In genomic region chr9:136207616-136208015, GRCh38 we compare ENCODE assay signal across 26 cellular contexts. TPM values are rescaled to one million over a fixed set of nuclear protein-coding genes. Genes with fewer than 3 reads are reported as not detected.
A peak's percentile ranks its signal among the peaks of the same experiment; 100 is the strongest.
DNase-seq lines count a peak whose midpoint lies in the region; ATAC-seq and TF ChIP-seq lines count a peak whose summit lies in the region.
"Had no signal": no experiment of that assay in that cellular context is flagged by ENCODE, and none has a peak within 500 bp of the region (broad histone marks: within the 10 kb centered on the region; RNA-seq: fewer than 3 reads in every experiment).

No MANE protein-coding gene starts in this region.

- no peaks in the 10 kb centered on the region for H3K9me3 Mint-ChIP-seq in IgD-negative memory B cell
- no peaks in the 10 kb centered on the region for H3K9me3 Mint-ChIP-seq in effector memory CD8-positive, alpha-beta T cell
- H3K9me3 Mint-ChIP-seq: H9, HFFc6 had no signal

- H3K79me1 ChIP-seq in neuronal stem cell (ENCODE audit: low read depth, low read length) = peaks cover 2% of the 10 kb centered on the region

- no peak overlapping the region for H2BK5ac ChIP-seq in neuronal stem cell (ENCODE audit: low read length)

- H3K36me3 ChIP-seq in WERI-Rb-1 (peaks cover 74% of the 10 kb centered on the region), neuronal stem cell (replicated peaks in 1 of 2; ENCODE audit: control insufficient read depth in 2 of 2, insufficient read depth in 2 of 2, low read length in 2 of 2) (peaks cover 19 to 50% of the 10 kb centered on the region in 2 donors), psoas muscle (ENCODE audit: insufficient read depth in 1 of 2, low read depth in 1 of 2) (peaks cover 0 to 31% of the 10 kb centered on the region in 2 donors)

- no peak overlapping the region for H3K23ac ChIP-seq in neuronal stem cell (ENCODE audit: low read depth, low read length, poor library complexity)

- H3K27me3 Mint-ChIP-seq in IgD-negative memory B cell = peaks cover 20% of the 10 kb centered on the region
- H3K27me3 Mint-ChIP-seq in effector memory CD8-positive, alpha-beta T cell = peaks cover 0 to 25% of the 10 kb centered on the region in 2 donors

- H3K27me3 ChIP-seq in WERI-Rb-1 (ENCODE audit: insufficient read depth, low read depth, severe bottlenecking) = no peaks in the 10 kb centered on the region
- peaks cover 21 to 32% (median 30%) of the 10 kb centered on the region in 3 experiments for H3K27me3 ChIP-seq in neuronal stem cell (ENCODE audit: control insufficient read depth in 3 of 3, insufficient read depth in 3 of 3, low read depth in 1 of 3, low read length in 3 of 3)
- peaks cover 0 to 31% (median 21%) of the 10 kb centered on the region in 3 donors for H3K27me3 ChIP-seq in psoas muscle (ENCODE audit: insufficient read depth in 3 of 3, low read length in 2 of 3)

- TF ChIP-seq CTCF in WERI-Rb-1 (IDR thresholded peaks at IDR 0.05; ENCODE audit: low read depth, low read length) = peak; percentile 37
- TF ChIP-seq CTCF in psoas muscle (IDR thresholded peaks at IDR 0.05) = no peak

- H3K27ac Mint-ChIP-seq in IgD-negative memory B cell = peak overlapping the region in 2 of 3 donors; percentile 13 to 41
- no peak overlapping the region for H3K27ac Mint-ChIP-seq in effector memory CD8-positive, alpha-beta T cell
- H3K27ac Mint-ChIP-seq: B cell, CD14-positive monocyte, HFFc6 had no signal

- H3K14ac ChIP-seq in neuronal stem cell (ENCODE audit: low read length) = peak overlapping the region; percentile 21

- H3K4me1 ChIP-seq in neuronal stem cell (ENCODE audit: control insufficient read depth in 2 of 2, insufficient read depth in 1 of 2, low read depth in 1 of 2, low read length in 2 of 2) (peaks cover 0 to 2% of the 10 kb centered on the region in 2 donors), psoas muscle (no peaks in the 10 kb centered on the region)

- H4K8ac ChIP-seq in neuronal stem cell (ENCODE audit: low read depth, low read length) = no peak overlapping the region

- H2BK12ac ChIP-seq in neuronal stem cell (ENCODE audit: low read length) = no peak overlapping the region

- no peak overlapping the region for H3K4me3 Mint-ChIP-seq in IgD-negative memory B cell
- H3K4me3 Mint-ChIP-seq in effector memory CD8-positive, alpha-beta T cell = no peak overlapping the region
- H3K4me3 Mint-ChIP-seq: B cell, CD14-positive monocyte, H9, HFFc6 had no signal

- H2BK15ac ChIP-seq in neuronal stem cell (ENCODE audit: low read length) = no peak overlapping the region

- no peak overlapping the region for H2AK5ac ChIP-seq in neuronal stem cell (ENCODE audit: low read depth, low read length)

- no peak overlapping the region for H3K4ac ChIP-seq in neuronal stem cell (ENCODE audit: low read length)

- WGBS in neuronal stem cell (ENCODE audit: extremely low coverage in 2 of 2, insufficient read length in 2 of 2, insufficient replicate concordance in 1 of 2), 2 donors = no CpG with 5 or more reads among the region's 9 CpGs
- 84 to 86% (median 85%) methylated on average over 9 of the region's 9 CpGs for WGBS in psoas muscle, 3 donors

- no peak overlapping the region for H2AFZ ChIP-seq in neuronal stem cell (ENCODE audit: low read length)
- H2AFZ ChIP-seq: GM23248 had no signal

- ATAC-seq in HG03139 (IDR thresholded peaks at IDR 0.05; ENCODE audit: unreplicated experiment) (no peak), psoas muscle (no peak)
- no peak for ATAC-seq in effector memory CD8-positive, alpha-beta T cell (replicated peaks)
- ATAC-seq: Panc1 had no signal

- H3K27ac ChIP-seq in WERI-Rb-1 = peak overlapping the region; percentile 98
- H3K27ac ChIP-seq in neuronal stem cell (replicated peaks; ENCODE audit: low read length) = no peak overlapping the region
- H3K27ac ChIP-seq in psoas muscle = no peak overlapping the region
- H3K27ac ChIP-seq: 22Rv1, GM23248, RWPE1 had no signal

- intact Hi-C loops in psoas muscle (cut with DNase I) = no loop called here

- H3K4me3 ChIP-seq in WERI-Rb-1 (ENCODE audit: low read depth, low read length) (peak overlapping the region; percentile 20; the same call in 1 of the 2 replicates), neuronal stem cell (ENCODE audit: low read length in 2 of 2) (no peak overlapping the region), psoas muscle (no peak overlapping the region)
- H3K4me3 ChIP-seq: GM23248, SK-N-MC had no signal

- DNase-seq in NCI-H82 (lab: John Stamatoyannopoulos, UW) = peak; percentile 27
- no peak for DNase-seq in NCI-H82 treated with DMSO at 0.1 percent for 48 hours (lab: John Stamatoyannopoulos, UW; ENCODE audit: unreplicated experiment)
- DNase-seq in WERI-Rb-1 = peak; percentile 82
- DNase-seq in neuronal stem cell (ENCODE audit: low spot score) = no peak
- DNase-seq in effector memory CD8-positive, alpha-beta T cell = no peak
- no peak for DNase-seq in psoas muscle
- DNase-seq: GM23248, H9, HFFc6, Kasumi-1, NCI-H1105 treated with DMSO at 0.1 percent for 48 hours, NCI-H2029, NCI-H446, NCI-H524 treated with DMSO at 0.1 percent for 48 hours, NCI-H774, SHP77 treated with DMSO at 0.1 percent for 48 hours had no signal

- no peak overlapping the region for H3K9ac ChIP-seq in neuronal stem cell (ENCODE audit: low read depth, low read length, poor library complexity)
- H3K9ac ChIP-seq: GM23248 had no signal

- H3K4me1 Mint-ChIP-seq in IgD-negative memory B cell = peaks cover 2 to 17% (median 6%) of the 10 kb centered on the region in 3 donors
- peaks cover 3 to 5% of the 10 kb centered on the region in 2 donors for H3K4me1 Mint-ChIP-seq in effector memory CD8-positive, alpha-beta T cell (ENCODE audit: low read depth in 2 of 2)

- no peak overlapping the region for H2BK120ac ChIP-seq in neuronal stem cell (ENCODE audit: low read depth, low read length)

- no peak overlapping the region for H3K4me2 ChIP-seq in neuronal stem cell (ENCODE audit: insufficient read depth, low read length, poor library complexity, severe bottlenecking)

- no peak overlapping the region for H3K18ac ChIP-seq in neuronal stem cell (ENCODE audit: low read length)

- H3K36me3 Mint-ChIP-seq in IgD-negative memory B cell = peaks cover 4% of the 10 kb centered on the region
- peaks cover 7% of the 10 kb centered on the region for H3K36me3 Mint-ChIP-seq in effector memory CD8-positive, alpha-beta T cell (ENCODE audit: insufficient read depth)

- no peak overlapping the region for H4K91ac ChIP-seq in neuronal stem cell (ENCODE audit: low read depth, low read length, poor library complexity)

- no peaks in the 10 kb centered on the region for H3K9me3 ChIP-seq in WERI-Rb-1 (ENCODE audit: severe bottlenecking)
- no peaks in the 10 kb centered on the region for H3K9me3 ChIP-seq in neuronal stem cell (replicated peaks in 1 of 2; ENCODE audit: control insufficient read depth in 2 of 2, insufficient read depth in 1 of 2, low read depth in 1 of 2, low read length in 2 of 2)
- no peaks in the 10 kb centered on the region for H3K9me3 ChIP-seq in psoas muscle

RNA-seq across cellular contexts. Expression of gene LHX3, which starts 2.7 kb away (rescaled TPM):
- polyA plus RNA-seq in IgD-negative memory B cell (not detected), psoas muscle (not detected)
- not detected for polyA plus RNA-seq in neuronal stem cell (2013, experiment 1 of 2)
- not detected for polyA plus RNA-seq in neuronal stem cell (2013, experiment 2 of 2)
- total RNA-seq in psoas muscle = not detected
- total RNA-seq: Daoy, GM23248, H9, HFFc6, M059J had no signal
- polyA plus RNA-seq: CD14-positive monocyte, GM23248 had no signal

RNA-seq across cellular contexts. Expression of gene QSOX2, which starts 38.0 kb away (rescaled TPM):
- polyA plus RNA-seq in IgD-negative memory B cell (2.1 TPM), psoas muscle (1 to 10 TPM; 3.6 to 7.5 (median 5.6) TPM)
- polyA plus RNA-seq in neuronal stem cell (2013, experiment 1 of 2) = 11.3 TPM
- polyA plus RNA-seq in neuronal stem cell (2013, experiment 2 of 2) = 11.5 TPM
- 1 to 10 TPM; 3.8 to 6.7 (median 5.4) TPM for total RNA-seq in psoas muscle

Comparison
In these comparisons a context has a peak if more than half of its experiments do, and no peak if none do; other contexts are left out.
1. DNase-seq: peak in NCI-H82 (single experiment) and WERI-Rb-1 (single experiment); none in NCI-H82 treated with DMSO at 0.1 percent for 48 hours (single experiment), neuronal stem cell (single experiment), effector memory CD8-positive, alpha-beta T cell (0 of 3) and psoas muscle (0 of 2).
2. H3K27ac Mint-ChIP-seq: peak in IgD-negative memory B cell (2 of 3); none in effector memory CD8-positive, alpha-beta T cell (0 of 2).